In genomic region chr13:75312884-75313520, GRCh38 we compare ENCODE assay signal across 10 cellular contexts.
DNase-seq lines count a peak whose midpoint lies in the region; ATAC-seq and TF ChIP-seq lines count a peak whose summit lies in the region.
"Had no signal": no experiment of that assay in that cellular context is flagged by ENCODE, and none has a peak within 500 bp of the region (broad histone marks: within the 10 kb centered on the region; RNA-seq: fewer than 3 reads in every experiment).

No MANE protein-coding gene starts in this region.

- no peak overlapping the region for H3K4ac ChIP-seq in mesendoderm (ENCODE audit: low read depth, low read length)

- no peak overlapping the region for H3K9ac ChIP-seq in mesendoderm (ENCODE audit: low read length)

- H3K79me2 ChIP-seq in mesendoderm (ENCODE audit: control insufficient read depth, insufficient read depth, low read length): no peaks in the 10 kb centered on the region

- H2AK5ac ChIP-seq in mesendoderm (ENCODE audit: low read length): no peak overlapping the region

- TF ChIP-seq CTCF in natural killer cell (IDR thresholded peaks at IDR 0.05) (no peak), psoas muscle (IDR thresholded peaks at IDR 0.05) (no peak), left ventricle myocardium inferior (IDR thresholded peaks at IDR 0.05; ENCODE audit: borderline replicate concordance) (no peak)

- intact Hi-C loops in activated CD4-positive, alpha-beta T cell treated with anti-CD3 and anti-CD28 coated beads, Interleukin-2, amount 10 ng/mL, durations not matched to agents 24 days and 14 days (cut with micrococcal nuclease): no loop called here
- intact Hi-C loops in natural killer cell (cut with micrococcal nuclease): no loop called here
- intact Hi-C loops in psoas muscle (cut with DNase I): no loop called here
- intact Hi-C loops in left ventricle myocardium inferior (cut with micrococcal nuclease): no loop called here

- H3K27me3 Mint-ChIP-seq in activated CD4-positive, alpha-beta T cell treated with anti-CD3 and anti-CD28 coated beads, Interleukin-2, amount 10 ng/mL, durations not matched to agents 24 days and 14 days: no peaks in the 10 kb centered on the region
- H3K27me3 Mint-ChIP-seq in natural killer cell (ENCODE audit: low read depth in 2 of 2): no peaks in the 10 kb centered on the region

- H2BK5ac ChIP-seq in mesendoderm (ENCODE audit: low read length): no peak overlapping the region

- H3K36me3 ChIP-seq in psoas muscle (ENCODE audit: insufficient read depth in 1 of 2, low read depth in 1 of 2): peaks cover 8 to 45% of the 10 kb centered on the region in 2 donors
- no peaks in the 10 kb centered on the region for H3K36me3 ChIP-seq in mesendoderm (ENCODE audit: control insufficient read depth, insufficient read depth, low read length)
- peaks cover 39% of the 10 kb centered on the region for H3K36me3 ChIP-seq in left ventricle myocardium inferior

- H3K36me3 Mint-ChIP-seq in activated CD4-positive, alpha-beta T cell treated with anti-CD3 and anti-CD28 coated beads, Interleukin-2, amount 10 ng/mL, durations not matched to agents 24 days and 14 days (ENCODE audit: low read depth): peaks cover 45% of the 10 kb centered on the region
- H3K36me3 Mint-ChIP-seq in natural killer cell: no peaks in the 10 kb centered on the region

- no peak overlapping the region for H2BK120ac ChIP-seq in mesendoderm (ENCODE audit: low read depth, low read length)

- no peak overlapping the region for H4K8ac ChIP-seq in mesendoderm (ENCODE audit: low read depth, low read length)

- H3K27ac ChIP-seq in psoas muscle (no peak overlapping the region), mesendoderm (ENCODE audit: low read depth, low read length) (no peak overlapping the region), left ventricle myocardium inferior (replicated peaks) (no peak overlapping the region)

- no peaks in the 10 kb centered on the region for H3K9me3 ChIP-seq in psoas muscle
- H3K9me3 ChIP-seq in left ventricle myocardium inferior (replicated peaks): no peaks in the 10 kb centered on the region

- no peak overlapping the region for H3K4me3 ChIP-seq in psoas muscle
- no peak overlapping the region for H3K4me3 ChIP-seq in mesendoderm (ENCODE audit: low read length)
- no peak overlapping the region for H3K4me3 ChIP-seq in left ventricle myocardium inferior

- DNase-seq in activated CD4-positive, alpha-beta T cell treated with anti-CD3 and anti-CD28 coated beads, Interleukin-2, amount 10 ng/mL, durations not matched to agents 24 days and 14 days: peak; percentile 83
- no peak for DNase-seq in natural killer cell
- no peak for DNase-seq in psoas muscle
- DNase-seq in mesendoderm: no peak
- no peak for DNase-seq in left ventricle myocardium inferior
- DNase-seq: NCI-H2029 treated with DMSO at 0.1 percent for 48 hours, SHP77 treated with DMSO at 0.1 percent for 48 hours had no signal

- no peak overlapping the region for H3K18ac ChIP-seq in mesendoderm (ENCODE audit: low read length)

- peak overlapping the region; percentile 81 for H3K27ac Mint-ChIP-seq in activated CD4-positive, alpha-beta T cell treated with anti-CD3 and anti-CD28 coated beads, Interleukin-2, amount 10 ng/mL, durations not matched to agents 24 days and 14 days
- no peak overlapping the region for H3K27ac Mint-ChIP-seq in natural killer cell

- peak; percentile 53 for ATAC-seq in GM18868 (IDR thresholded peaks at IDR 0.05; ENCODE audit: unreplicated experiment)
- peak; percentile 39 for ATAC-seq in HG02870 (IDR thresholded peaks at IDR 0.05; ENCODE audit: unreplicated experiment)
- peak; percentile 75 to 89 (median 76) for ATAC-seq in natural killer cell
- ATAC-seq in psoas muscle: no peak
- no peak for ATAC-seq in HG02588 (IDR thresholded peaks at IDR 0.05; ENCODE audit: unreplicated experiment)

- WGBS in psoas muscle, 3 donors: 94 to 96% (median 94%) methylated on average over 2 of the region's 2 CpGs
- no CpG with 5 or more reads among the region's 2 CpGs for WGBS in mesendoderm (ENCODE audit: extremely low coverage, insufficient coverage, low lambda C conversion rate)

- peaks cover 52% of the 10 kb centered on the region for H3K4me1 Mint-ChIP-seq in activated CD4-positive, alpha-beta T cell treated with anti-CD3 and anti-CD28 coated beads, Interleukin-2, amount 10 ng/mL, durations not matched to agents 24 days and 14 days
- H3K4me1 Mint-ChIP-seq in natural killer cell: peaks cover 6 to 9% of the 10 kb centered on the region in 2 donors

- H3K79me1 ChIP-seq in mesendoderm (ENCODE audit: low read length): no peaks in the 10 kb centered on the region

- no peak overlapping the region for H3K56ac ChIP-seq in mesendoderm (ENCODE audit: low read length)

- H3K9me3 Mint-ChIP-seq in activated CD4-positive, alpha-beta T cell treated with anti-CD3 and anti-CD28 coated beads, Interleukin-2, amount 10 ng/mL, durations not matched to agents 24 days and 14 days: peaks cover 3% of the 10 kb centered on the region
- no peaks in the 10 kb centered on the region for H3K9me3 Mint-ChIP-seq in natural killer cell

- no peak overlapping the region for H2BK15ac ChIP-seq in mesendoderm (replicated peaks; ENCODE audit: low read depth)

- peak overlapping the region; percentile 2 for H3K4me3 Mint-ChIP-seq in activated CD4-positive, alpha-beta T cell treated with anti-CD3 and anti-CD28 coated beads, Interleukin-2, amount 10 ng/mL, durations not matched to agents 24 days and 14 days
- no peak overlapping the region for H3K4me3 Mint-ChIP-seq in natural killer cell

- peaks cover 25% of the 10 kb centered on the region for H3K4me1 ChIP-seq in psoas muscle
- no peaks in the 10 kb centered on the region for H3K4me1 ChIP-seq in mesendoderm (ENCODE audit: control insufficient read depth, low read depth, low read length)
- peaks cover 16% of the 10 kb centered on the region for H3K4me1 ChIP-seq in left ventricle myocardium inferior

- H3K27me3 ChIP-seq in psoas muscle (ENCODE audit: insufficient read depth in 3 of 3, low read length in 2 of 3): no peaks in the 10 kb centered on the region
- H3K27me3 ChIP-seq in mesendoderm (ENCODE audit: insufficient read depth, low read length, poor library complexity): no peaks in the 10 kb centered on the region
- no peaks in the 10 kb centered on the region for H3K27me3 ChIP-seq in left ventricle myocardium inferior (ENCODE audit: low read depth)

- no peak overlapping the region for H3K23ac ChIP-seq in mesendoderm (ENCODE audit: low read length)

- no peak overlapping the region for H4K5ac ChIP-seq in mesendoderm (ENCODE audit: low read length)

- H3K4me2 ChIP-seq in mesendoderm (ENCODE audit: low read length): no peak overlapping the region

Comparison
In these comparisons a context has a peak if more than half of its experiments do, and no peak if none do; other contexts are left out.
1. ATAC-seq: peak in GM18868 (single experiment), HG02870 (single experiment) and natural killer cell (3 of 3); none in psoas muscle (0 of 4) and HG02588 (single experiment).